ENCODE assay signal across 10 cellular contexts in genomic region chr2:235940330-235940729, GRCh38.
DNase-seq lines count a peak whose midpoint lies in the region; ATAC-seq and TF ChIP-seq lines count a peak whose summit lies in the region.
"Had no signal": no experiment of that assay in that cellular context is flagged by ENCODE, and none has a peak within 500 bp of the region (broad histone marks: within the 10 kb centered on the region; RNA-seq: fewer than 3 reads in every experiment).

No MANE protein-coding gene starts in this region.

- H3K27ac Mint-ChIP-seq in stimulated activated effector memory CD8-positive, alpha-beta T cell treated with anti-CD3 and anti-CD28 coated beads, Interleukin-12 subunit alpha, Interleukin-12 subunit beta, amount 100 ng/mL, for 72 hours: no peak overlapping the region
- H3K27ac Mint-ChIP-seq: T-helper 1 cell treated with Interleukin-12 subunit alpha and Interleukin-12 subunit beta and Interleukin-4 antibody, amounts not matched to agents 30 μg/mL and 1 μg/mL, for 36 hours had no signal

- TF ChIP-seq POLR2A in ovary (IDR thresholded peaks at IDR 0.05): no peak

- H3K9me3 ChIP-seq in ovary: no peaks in the 10 kb centered on the region

- H3K4me1 ChIP-seq in foreskin keratinocyte: no peaks in the 10 kb centered on the region
- H3K4me1 ChIP-seq in ovary (ENCODE audit: insufficient read depth): no peaks in the 10 kb centered on the region

- peak; percentile 35 for ATAC-seq in foreskin keratinocyte
- no peak for ATAC-seq in stimulated activated effector memory CD8-positive, alpha-beta T cell treated with anti-CD3 and anti-CD28 coated beads, Interleukin-12 subunit alpha, Interleukin-12 subunit beta, amount 100 ng/mL, for 72 hours

- H3K9me3 Mint-ChIP-seq in stimulated activated effector memory CD8-positive, alpha-beta T cell treated with anti-CD3 and anti-CD28 coated beads, Interleukin-12 subunit alpha, Interleukin-12 subunit beta, amount 100 ng/mL, for 72 hours: peaks cover 9% of the 10 kb centered on the region

- peaks cover 21% of the 10 kb centered on the region for H3K4me1 Mint-ChIP-seq in stimulated activated effector memory CD8-positive, alpha-beta T cell treated with anti-CD3 and anti-CD28 coated beads, Interleukin-12 subunit alpha, Interleukin-12 subunit beta, amount 100 ng/mL, for 72 hours

- no peak overlapping the region for H3K4me3 Mint-ChIP-seq in stimulated activated effector memory CD8-positive, alpha-beta T cell treated with anti-CD3 and anti-CD28 coated beads, Interleukin-12 subunit alpha, Interleukin-12 subunit beta, amount 100 ng/mL, for 72 hours
- H3K4me3 Mint-ChIP-seq: T-helper 1 cell treated with Interleukin-12 subunit alpha and Interleukin-12 subunit beta and Interleukin-4 antibody, amounts not matched to agents 30 μg/mL and 1 μg/mL, for 36 hours had no signal

- H3K36me3 ChIP-seq in ovary: no peaks in the 10 kb centered on the region

- peak; percentile 81 for DNase-seq in EL
- DNase-seq in SK-MEL-5 (ENCODE audit: low read depth, low spot score): peak; percentile 1
- peak; percentile 2 to 6 for DNase-seq in foreskin keratinocyte
- DNase-seq in ovary: peak; percentile 31 to 63 (median 49)
- DNase-seq in activated T-cell treated with anti-CD3 and anti-CD28 coated beads, Interleukin-2, amount 50 U/mL, for 48 hours: no peak
- no peak for DNase-seq in stimulated activated effector memory CD8-positive, alpha-beta T cell treated with anti-CD3 and anti-CD28 coated beads, Interleukin-12 subunit alpha, Interleukin-12 subunit beta, amount 100 ng/mL, for 72 hours (ENCODE audit: low spot score in 2 of 2)
- no peak for DNase-seq in DMS153 (lab: John Stamatoyannopoulos, UW)
- DNase-seq in T-helper 9 cell: no peak
- DNase-seq: Karpas-422 had no signal

- H3K27me3 ChIP-seq in foreskin keratinocyte (no peaks in the 10 kb centered on the region), ovary (no peaks in the 10 kb centered on the region)

- H3K36me3 Mint-ChIP-seq in stimulated activated effector memory CD8-positive, alpha-beta T cell treated with anti-CD3 and anti-CD28 coated beads, Interleukin-12 subunit alpha, Interleukin-12 subunit beta, amount 100 ng/mL, for 72 hours: peaks cover 18% of the 10 kb centered on the region

- in situ Hi-C loops in SK-MEL-5 (cut with HindIII; ENCODE audit: low pct_unique_long_range_greater_than_20kb, low sequenced_read_pairs): no loop called here

- H3K4me3 ChIP-seq in ovary: no peak overlapping the region

- H3K27ac ChIP-seq in foreskin keratinocyte: no peak overlapping the region
- H3K27ac ChIP-seq in ovary: no peak overlapping the region

- no peak for TF ChIP-seq EP300 in ovary (IDR thresholded peaks at IDR 0.05)

- 7 to 18% (median 15%) methylated on average over 8 of the region's 8 CpGs for WGBS in ovary, 3 donors

- intact Hi-C loops in ovary (cut with DNase I): no loop called here

- no peak for TF ChIP-seq CTCF in foreskin keratinocyte (conservative IDR thresholded peaks at IDR 0.05)
- TF ChIP-seq CTCF in ovary (IDR thresholded peaks at IDR 0.05): no peak

Comparison
In these comparisons a context has a peak if more than half of its experiments do, and no peak if none do; other contexts are left out.
1. DNase-seq: peak in EL (single experiment), SK-MEL-5 (single experiment), foreskin keratinocyte (2 of 2) and ovary (5 of 5); none in activated T-cell treated with anti-CD3 and anti-CD28 coated beads, Interleukin-2, amount 50 U/mL, for 48 hours (0 of 2), stimulated activated effector memory CD8-positive, alpha-beta T cell treated with anti-CD3 and anti-CD28 coated beads, Interleukin-12 subunit alpha, Interleukin-12 subunit beta, amount 100 ng/mL, for 72 hours (0 of 2), DMS153 (single experiment) and T-helper 9 cell (single experiment).